Comparison of ENCODE assay signal across 20 cellular contexts in genomic region chr19:1333789-1334188, GRCh38. TPM values are rescaled to one million over a fixed set of nuclear protein-coding genes. Genes with fewer than 3 reads are reported as not detected.
"Had no signal": no experiment of that assay in that cellular context is flagged by ENCODE, and none has a peak within 500 bp of the region (broad histone marks: within the 10 kb centered on the region; RNA-seq: fewer than 3 reads in every experiment).

No MANE protein-coding gene starts in this region.

- H3K36me3 Mint-ChIP-seq: activated CD8-positive, alpha-beta memory T cell treated with anti-CD3 and anti-CD28 coated beads, Interleukin-2, amount 10 ng/mL, durations not matched to agents 7 days and 5 days; activated naive CD8-positive, alpha-beta T cell treated with anti-CD3 and anti-CD28 coated beads for 36 hours; naive B cell had no signal

- H2AFZ ChIP-seq: hepatocyte had no signal

- H3K9me3 Mint-ChIP-seq: activated naive CD8-positive, alpha-beta T cell treated with anti-CD3 and anti-CD28 coated beads for 36 hours; activated T-cell treated with anti-CD3 and anti-CD28 coated beads, Interleukin-2, amount 50 U/mL, for 4 hours; naive B cell; T-helper 2 cell treated with Interferon-gamma antibody and Interleukin-4, amounts not matched to agents 5 μg/mL and 100 μg/mL, for 36 hours had no signal

- H3K27ac Mint-ChIP-seq: activated CD8-positive, alpha-beta memory T cell treated with anti-CD3 and anti-CD28 coated beads, Interleukin-2, amount 10 ng/mL, durations not matched to agents 7 days and 5 days; activated naive CD8-positive, alpha-beta T cell treated with anti-CD3 and anti-CD28 coated beads for 36 hours; T-helper 2 cell treated with Interferon-gamma antibody and Interleukin-4, amounts not matched to agents 5 μg/mL and 100 μg/mL, for 36 hours had no signal

- DNase-seq: activated CD4-positive, alpha-beta T cell treated with anti-CD3 and anti-CD28 coated beads for 1 hour; activated CD4-positive, alpha-beta T cell treated with anti-CD3 and anti-CD28 coated beads, Interleukin-2, amount 50 U/mL, for 48 hours; activated CD8-positive, alpha-beta memory T cell treated with anti-CD3 and anti-CD28 coated beads, Interleukin-2, amount 10 ng/mL, durations not matched to agents 7 days and 5 days; activated gamma-delta T cell; activated naive CD8-positive, alpha-beta T cell treated with anti-CD3 and anti-CD28 coated beads for 36 hours; activated T-cell treated with anti-CD3 and anti-CD28 coated beads, Interleukin-2, amount 50 U/mL, for 4 hours; naive B cell; sigmoid colon; stimulated activated CD4-positive, alpha-beta T cell treated with anti-CD3 and anti-CD28 coated beads, Interleukin-12 subunit alpha, Interleukin-12 subunit beta, amount 100 ng/mL, for 4 hours; stimulated activated naive CD4-positive, alpha-beta T cell; substantia nigra; transverse colon had no signal

- H3K27ac ChIP-seq: epithelial cell of prostate, gastroesophageal sphincter, hepatocyte, neutrophil, prostate gland, sigmoid colon, transverse colon had no signal

- H3K9me3 ChIP-seq: gastroesophageal sphincter, neutrophil, prostate gland, sigmoid colon, transverse colon had no signal

- ATAC-seq: activated CD8-positive, alpha-beta memory T cell treated with anti-CD3 and anti-CD28 coated beads, Interleukin-2, amount 10 ng/mL, durations not matched to agents 7 days and 5 days; activated T-cell treated with anti-CD3 and anti-CD28 coated beads, Interleukin-2, amount 50 U/mL, for 4 hours; gastroesophageal sphincter had no signal

- H3K4me1 Mint-ChIP-seq: activated CD8-positive, alpha-beta memory T cell treated with anti-CD3 and anti-CD28 coated beads, Interleukin-2, amount 10 ng/mL, durations not matched to agents 7 days and 5 days; activated naive CD8-positive, alpha-beta T cell treated with anti-CD3 and anti-CD28 coated beads for 36 hours; naive B cell had no signal

- H3K27me3 ChIP-seq: hepatocyte had no signal

- H3K4me3 ChIP-seq: gastroesophageal sphincter, hepatocyte, lung, prostate gland, sigmoid colon, transverse colon had no signal

- H3K4me1 ChIP-seq: gastroesophageal sphincter, prostate gland, sigmoid colon, transverse colon had no signal

- H3K4me2 ChIP-seq: hepatocyte had no signal

- H3K36me3 ChIP-seq: gastroesophageal sphincter, neutrophil, prostate gland, sigmoid colon, transverse colon had no signal

- H3K4me3 Mint-ChIP-seq: activated CD8-positive, alpha-beta memory T cell treated with anti-CD3 and anti-CD28 coated beads, Interleukin-2, amount 10 ng/mL, durations not matched to agents 7 days and 5 days; activated naive CD8-positive, alpha-beta T cell treated with anti-CD3 and anti-CD28 coated beads for 36 hours; activated T-cell treated with anti-CD3 and anti-CD28 coated beads, Interleukin-2, amount 50 U/mL, for 4 hours; naive B cell; T-helper 2 cell treated with Interferon-gamma antibody and Interleukin-4, amounts not matched to agents 5 μg/mL and 100 μg/mL, for 36 hours had no signal

RNA-seq across cellular contexts. Expression of gene EFNA2, which starts 48.1 kb away (rescaled TPM):
- total RNA-seq: activated CD8-positive, alpha-beta memory T cell treated with anti-CD3 and anti-CD28 coated beads, Interleukin-2, amount 10 ng/mL, durations not matched to agents 7 days and 5 days; activated naive CD8-positive, alpha-beta T cell treated with anti-CD3 and anti-CD28 coated beads for 36 hours; activated T-cell treated with anti-CD3 and anti-CD28 coated beads, Interleukin-2, amount 50 U/mL, for 4 hours; cardiac septum; gastroesophageal sphincter; prostate gland; sigmoid colon had no signal
- polyA plus RNA-seq: lung had no signal
